25 cellular contexts compared by ENCODE assay signal in genomic region chr12:24011927-24012326, GRCh38.
DNase-seq lines count a peak whose midpoint lies in the region; ATAC-seq, FAIRE-seq and TF ChIP-seq lines count a peak whose summit lies in the region.
"Had no signal": no experiment of that assay in that cellular context is flagged by ENCODE, and none has a peak within 500 bp of the region (broad histone marks: within the 10 kb centered on the region; RNA-seq: fewer than 3 reads in every experiment).

No MANE protein-coding gene starts in this region.

- TF ChIP-seq POLR2A in HepG2 (IDR thresholded peaks at IDR 0.05; ENCODE audit: insufficient read depth in 1 of 2, low read depth in 2 of 2, low read length in 2 of 2): no peak
- TF ChIP-seq POLR2A in right lobe of liver (IDR thresholded peaks at IDR 0.05): no peak
- no peak for TF ChIP-seq POLR2A in K562 (conservative IDR thresholded peaks at IDR 0.05)
- no peak for TF ChIP-seq POLR2A in endothelial cell of umbilical vein (IDR thresholded peaks at IDR 0.05; ENCODE audit: low read depth, low read length)

- ATAC-seq in HepG2: no peak
- no peak for ATAC-seq in right lobe of liver
- no peak for ATAC-seq in K562
- ATAC-seq: GM12878 had no signal

- 99% methylated on average over 2 of the region's 2 CpGs for WGBS in HepG2 (ENCODE audit: low lambda C conversion rate)
- 92% methylated on average over 2 of the region's 2 CpGs for WGBS in right lobe of liver (ENCODE audit: insufficient coverage, low coverage, low lambda C conversion rate, missing lambda C conversion rate)
- 67% methylated on average over 2 of the region's 2 CpGs for WGBS in K562 (ENCODE audit: insufficient coverage, low coverage, missing lambda C conversion rate)

- no peak for TF ChIP-seq EP300 in HepG2 (IDR thresholded peaks at IDR 0.05; ENCODE audit: low read depth in 2 of 2, low read length in 2 of 2)
- TF ChIP-seq EP300 in HepG2 (CRISPR knock-in tag; IDR thresholded peaks at IDR 0.05; ENCODE audit: borderline replicate concordance): no peak
- TF ChIP-seq EP300 in K562 (IDR thresholded peaks at IDR 0.05; ENCODE audit: low read length): no peak

- in situ Hi-C loops in HepG2 (cut with HindIII; ENCODE audit: extremely low pct_ligation_motif_present, low pct_unique_long_range_greater_than_20kb) (loop anchor here (25.0 kb wide), 1 partner anchor 550 kb away; no protein-coding TSS in a partner anchor), K562 (cut with MboI) (no loop called here)

- FAIRE-seq in HepG2 (lab: Jason Lieb, UNC): no peak
- no peak for FAIRE-seq in K562 (lab: Jason Lieb, UNC)
- FAIRE-seq in endothelial cell of umbilical vein (lab: Jason Lieb, UNC): peak; percentile 4
- FAIRE-seq: A204.1, D721Med, GM12878, GM19239 had no signal

- TF ChIP-seq RAD21 in HepG2 (CRISPR knock-in tag; IDR thresholded peaks at IDR 0.05) (no peak), K562 (CRISPR knock-in tag; conservative IDR thresholded peaks at IDR 0.05 in 1 of 2, IDR thresholded peaks at IDR 0.05 in 1 of 2) (no peak)

- CTCF ChIA-PET in HepG2 (lab: Yijun Ruan, JAX; ENCODE audit: low intra/inter-chr PET ratio, low total read pairs) (interaction anchor here (0.7 kb wide), 1 partner anchor 585 kb away, joined by 3 read pairs; no protein-coding TSS in a partner anchor), K562 (lab: Yijun Ruan, JAX; ENCODE audit: low intra/inter-chr PET ratio) (no interaction called here), endothelial cell of umbilical vein (lab: Charles Lee) (interaction anchor here (1.2 to 2.9 kb wide), 4 partner anchors 586 to 770 kb away, joined by 3 to 22 read pairs (median 10); no protein-coding TSS in a partner anchor), OCI-LY7 (lab: Charles Lee; ENCODE audit: unreplicated experiment) (no interaction called here)

- H2AFZ ChIP-seq in HepG2 (ENCODE audit: low read length) (no peak overlapping the region), K562 (ENCODE audit: low read depth, low read length) (no peak overlapping the region), endothelial cell of umbilical vein (ENCODE audit: low read depth, low read length) (no peak overlapping the region), OCI-LY7 (ENCODE audit: low read length) (no peak overlapping the region)
- H2AFZ ChIP-seq: GM23248 had no signal

- dilution Hi-C loops in endothelial cell of umbilical vein (cut with MboI; ENCODE audit: extremely low pct_ligation_motif_present, low sequenced_read_pairs): no loop called here

- H3K36me3 ChIP-seq in HepG2 (replicated peaks in 1 of 2; ENCODE audit: control insufficient read depth in 1 of 2, insufficient read depth in 2 of 2, low read length in 2 of 2): 0 out of 5 replicates have a peak, but pooled peaks cover 0 to 1% of the 10 kb centered on the region in 2 experiments
- no peaks in the 10 kb centered on the region for H3K36me3 ChIP-seq in right lobe of liver
- H3K36me3 ChIP-seq in K562 (ENCODE audit: control insufficient read depth, insufficient read depth, low read length): no peaks in the 10 kb centered on the region
- H3K36me3 ChIP-seq in endothelial cell of umbilical vein (ENCODE audit: control insufficient read depth in 2 of 2, extremely low read depth in 1 of 2, insufficient read depth in 2 of 2, low read length in 2 of 2): no peaks in the 10 kb centered on the region
- H3K36me3 ChIP-seq in OCI-LY7 (ENCODE audit: insufficient read depth, low read length): no peaks in the 10 kb centered on the region
- H3K36me3 ChIP-seq: BE2C; BLaER1 treated with 17β-estradiol and CSF1 and Interleukin-3, amounts not matched to agents 10 nM and 100 nM; HAP-1 had no signal

- H3K4me1 ChIP-seq in HepG2 (ENCODE audit: insufficient read depth, low read length) (peaks cover 35% of the 10 kb centered on the region), right lobe of liver (no peaks in the 10 kb centered on the region), K562 (replicated peaks in 1 of 2; ENCODE audit: control insufficient read depth in 2 of 2, insufficient read depth in 2 of 2, low read length in 2 of 2) (no peaks in the 10 kb centered on the region), endothelial cell of umbilical vein (ENCODE audit: control insufficient read depth, extremely low read depth, insufficient read depth, low read length) (no peaks in the 10 kb centered on the region), OCI-LY7 (ENCODE audit: insufficient read depth, low read length, poor library complexity, severe bottlenecking) (no peaks in the 10 kb centered on the region)
- H3K4me1 ChIP-seq: BE2C; BLaER1 treated with 17β-estradiol and CSF1 and Interleukin-3, amounts not matched to agents 10 nM and 100 nM had no signal

- H3K9ac ChIP-seq in HepG2 (ENCODE audit: insufficient read depth, low read depth, low read length) (no peak overlapping the region), K562 (ENCODE audit: insufficient read depth in 1 of 2, low read depth in 2 of 2, low read length in 2 of 2) (no peak overlapping the region), endothelial cell of umbilical vein (replicated peaks; ENCODE audit: extremely low read depth, insufficient read depth, low read length) (no peak overlapping the region)
- H3K9ac ChIP-seq: BLaER1 treated with 17β-estradiol and CSF1 and Interleukin-3, amounts not matched to agents 10 nM and 100 nM; GM23248 had no signal

- H3K9me2 ChIP-seq in OCI-LY7 (ENCODE audit: insufficient read depth, low read length): no peaks in the 10 kb centered on the region

- TF ChIP-seq CTCF in HepG2 (CRISPR knock-in tag; IDR thresholded peaks at IDR 0.05) (no peak), right lobe of liver (IDR thresholded peaks at IDR 0.05) (no peak), K562 (IDR thresholded peaks at IDR 0.05 in 2 of 3, conservative IDR thresholded peaks at IDR 0.05 in 1 of 3; ENCODE audit: insufficient read depth in 2 of 3, low read depth in 1 of 3, low read length in 3 of 3) (no peak), endothelial cell of umbilical vein (IDR thresholded peaks at IDR 0.05; ENCODE audit: extremely low read depth in 1 of 2, insufficient read depth in 1 of 2, low read depth in 1 of 2, low read length in 2 of 2) (no peak), OCI-LY7 (conservative IDR thresholded peaks at IDR 0.05; ENCODE audit: low read length) (no peak)

- H3K27me3 ChIP-seq in HepG2 (ENCODE audit: control insufficient read depth in 1 of 2, insufficient read depth in 2 of 2, low read length in 2 of 2): no peaks in the 10 kb centered on the region
- H3K27me3 ChIP-seq in right lobe of liver: no peaks in the 10 kb centered on the region
- H3K27me3 ChIP-seq in K562 (ENCODE audit: control insufficient read depth in 2 of 2, insufficient read depth in 2 of 2, low read length in 2 of 2): no peaks in the 10 kb centered on the region
- H3K27me3 ChIP-seq in endothelial cell of umbilical vein (ENCODE audit: control insufficient read depth in 2 of 2, insufficient read depth in 2 of 2, low read length in 2 of 2): peaks cover 5 to 9% of the 10 kb centered on the region in 2 experiments
- H3K27me3 ChIP-seq: BE2C; BLaER1 treated with 17β-estradiol and CSF1 and Interleukin-3, amounts not matched to agents 10 nM and 100 nM had no signal

- POLR2A ChIA-PET in HepG2 (lab: Yijun Ruan, JAX): no interaction called here
- POLR2A ChIA-PET in K562 (lab: Yijun Ruan, JAX): no interaction called here
- POLR2A ChIA-PET in endothelial cell of umbilical vein (lab: Charles Lee): no interaction called here
- POLR2A ChIA-PET in OCI-LY7 (lab: Charles Lee): no interaction called here

- no TSS peak for BruUV-seq in HepG2 (replicated peaks; lab: Mats Ljungman, UMichigan)
- BruUV-seq in K562 (replicated peaks; lab: Mats Ljungman, UMichigan): no TSS peak
- no TSS peak for BruUV-seq in endothelial cell of umbilical vein (replicated peaks; lab: Mats Ljungman, UMichigan)
- BruUV-seq in OCI-LY7 (replicated peaks; lab: Mats Ljungman, UMichigan): no TSS peak

- H3K27ac ChIP-seq in HepG2 (ENCODE audit: extremely low read length, insufficient read depth, low read length) (no peak overlapping the region), right lobe of liver (no peak overlapping the region), K562 (ENCODE audit: extremely low read depth, low read depth, low read length) (no peak overlapping the region), endothelial cell of umbilical vein (ENCODE audit: insufficient read depth, low read depth, low read length) (no peak overlapping the region), OCI-LY7 (ENCODE audit: low read depth, low read length, poor library complexity, severe bottlenecking) (no peak overlapping the region)
- H3K27ac ChIP-seq: 22Rv1; BLaER1 treated with 17β-estradiol and CSF1 and Interleukin-3, amounts not matched to agents 10 nM and 100 nM; GM23248 had no signal

- no peak for DNase-seq in HepG2 (ENCODE audit: low spot score)
- no peak for DNase-seq in right lobe of liver
- DNase-seq in K562 (ENCODE audit: extremely low read depth in 1 of 4, low spot score in 3 of 4): no peak
- DNase-seq in endothelial cell of umbilical vein (ENCODE audit: low read depth, low spot score): no peak
- no peak for DNase-seq in NCI-H226
- no peak for DNase-seq in NCI-H2107 (lab: John Stamatoyannopoulos, UW)
- DNase-seq in NCI-H774 (lab: John Stamatoyannopoulos, UW): no peak
- no peak for DNase-seq in OCI-LY7 (ENCODE audit: low spot score)
- DNase-seq: AML-193; BE2C; CD4-positive, alpha-beta T cell; CD8-positive, alpha-beta memory T cell; DMS 273 treated with DMSO at 0.1 percent for 48 hours; DMS79; EL; GDM1; GM23248; HFFc6 had no signal

- H3K4me3 ChIP-seq in HepG2 (replicated peaks in 1 of 3; ENCODE audit: insufficient read depth in 1 of 3, low read depth in 2 of 3, low read length in 3 of 3): no peak overlapping the region
- H3K4me3 ChIP-seq in right lobe of liver: no peak overlapping the region
- H3K4me3 ChIP-seq in K562: no peak overlapping the region
- no peak overlapping the region for H3K4me3 ChIP-seq in endothelial cell of umbilical vein (replicated peaks in 1 of 3; ENCODE audit: insufficient read depth in 1 of 3, low read depth in 1 of 3, low read length in 3 of 3)
- no peak overlapping the region for H3K4me3 ChIP-seq in OCI-LY7 (ENCODE audit: low read depth, low read length, poor library complexity, severe bottlenecking)
- H3K4me3 ChIP-seq: BLaER1 treated with 17β-estradiol and CSF1 and Interleukin-3, amounts not matched to agents 10 nM and 100 nM; GM12878; GM23248; HAP-1 had no signal

- H3K4me2 ChIP-seq in HepG2 (ENCODE audit: low read depth, low read length) (no peak overlapping the region), K562 (ENCODE audit: insufficient read depth, low read length) (no peak overlapping the region), endothelial cell of umbilical vein (ENCODE audit: insufficient read depth, low read length) (no peak overlapping the region), OCI-LY7 (ENCODE audit: low read length) (no peak overlapping the region)
- H3K4me2 ChIP-seq: BLaER1 treated with 17β-estradiol and CSF1 and Interleukin-3, amounts not matched to agents 10 nM and 100 nM had no signal

- intact Hi-C loops in HepG2 (cut with micrococcal nuclease; ENCODE audit: unreplicated experiment): loop anchor here (1.0 kb wide), 2 partner anchors 258 to 767 kb away; no protein-coding TSS in a partner anchor
- intact Hi-C loops in right lobe of liver (cut with DNase I): no loop called here
- intact Hi-C loops in K562 (cut with micrococcal nuclease): loop anchor here (5.0 kb wide), 1 partner anchor 585 kb away; no protein-coding TSS in a partner anchor
- intact Hi-C loops in endothelial cell of umbilical vein (cut with micrococcal nuclease): loop anchor here (2.0 to 10.0 kb wide), 4 partner anchors 517 to 765 kb away; no protein-coding TSS in a partner anchor
- intact Hi-C loops in OCI-LY7 (cut with micrococcal nuclease; ENCODE audit: unreplicated experiment): no loop called here

- H3K9me3 ChIP-seq in HepG2 (ENCODE audit: low read length) (no peaks in the 10 kb centered on the region), right lobe of liver (no peaks in the 10 kb centered on the region), K562 (replicated peaks; ENCODE audit: control insufficient read depth, insufficient read depth, low read depth, low read length) (no peaks in the 10 kb centered on the region), endothelial cell of umbilical vein (replicated peaks; ENCODE audit: control insufficient read depth, insufficient read depth, low read length) (no peaks in the 10 kb centered on the region), OCI-LY7 (ENCODE audit: low read length) (no peaks in the 10 kb centered on the region)
- H3K9me3 ChIP-seq: BE2C; BLaER1 treated with 17β-estradiol and CSF1 and Interleukin-3, amounts not matched to agents 10 nM and 100 nM; HAP-1 had no signal

- H3K79me2 ChIP-seq in HepG2 (ENCODE audit: insufficient read depth, low read length) (peaks cover 30% of the 10 kb centered on the region), K562 (ENCODE audit: control insufficient read depth, insufficient read depth, low read length) (no peaks in the 10 kb centered on the region), endothelial cell of umbilical vein (ENCODE audit: control insufficient read depth, insufficient read depth, low read length) (no peaks in the 10 kb centered on the region), OCI-LY7 (ENCODE audit: insufficient read depth, low read depth, low read length) (no peaks in the 10 kb centered on the region)

- H4K20me1 ChIP-seq in HepG2 (ENCODE audit: insufficient read depth, low read length) (no peaks in the 10 kb centered on the region), K562 (replicated peaks; ENCODE audit: control insufficient read depth, insufficient read depth, low read length) (no peaks in the 10 kb centered on the region), endothelial cell of umbilical vein (replicated peaks; ENCODE audit: control insufficient read depth, extremely low read depth, insufficient read depth, low read length) (no peaks in the 10 kb centered on the region), OCI-LY7 (ENCODE audit: insufficient read depth, low read length) (no peaks in the 10 kb centered on the region)
- H4K20me1 ChIP-seq: BLaER1 treated with 17β-estradiol and CSF1 and Interleukin-3, amounts not matched to agents 10 nM and 100 nM had no signal

- H3K9me1 ChIP-seq in K562 (ENCODE audit: control insufficient read depth, insufficient read depth, low read length): no peaks in the 10 kb centered on the region
- no peaks in the 10 kb centered on the region for H3K9me1 ChIP-seq in endothelial cell of umbilical vein (replicated peaks; ENCODE audit: control insufficient read depth, extremely low read depth, insufficient read depth, low read length)

Comparison
In these comparisons a context has a peak if more than half of its experiments do, and no peak if none do; other contexts are left out.
1. intact Hi-C loops: an anchor here in HepG2 (1.0 kb wide), K562 (5.0 kb wide) and endothelial cell of umbilical vein (2.0 to 10.0 kb wide); none called in right lobe of liver and OCI-LY7.
2. CTCF ChIA-PET loops: an anchor here in HepG2 (0.7 kb wide) and endothelial cell of umbilical vein (1.2 to 2.9 kb wide); none called in K562 and OCI-LY7.
3. Of the 241 proteins assayed by ChIP-seq in both HepG2 and K562: peak only in HepG2: none; only in K562: MAFG; in both: MAFF and MAFK; in neither: 238.